8 cellular contexts compared by ENCODE assay signal in genomic region chr9:136787690-136788400, GRCh38. TPM values are rescaled to one million over a fixed set of nuclear protein-coding genes. Genes with fewer than 3 reads are reported as not detected.
DNase-seq lines count a peak whose midpoint lies in the region; ATAC-seq, FAIRE-seq and TF ChIP-seq lines count a peak whose summit lies in the region.

No MANE protein-coding gene starts in this region.

- DNase-seq in GM12891 (ENCODE audit: insufficient read length, low spot score) = no peak
- peak; percentile 80 for DNase-seq in NCI-H345 (lab: John Stamatoyannopoulos, UW)
- peak; percentile 67 to 72 for DNase-seq in activated CD4-positive, alpha-beta T cell treated with anti-CD3 and anti-CD28 coated beads for 4 hours
- no peak for DNase-seq in coronary artery (ENCODE audit: low spot score)
- DNase-seq in mesenchymal stem cell = peak; percentile 73
- peak; percentile 48 for DNase-seq in stimulated activated CD8-positive, alpha-beta memory T cell treated with anti-CD3 and anti-CD28 coated beads, Interleukin-4, amount 100 ng/mL, for 24 hours (ENCODE audit: low read depth)

- H3K4me2 ChIP-seq in mesenchymal stem cell (ENCODE audit: low read length, poor library complexity, severe bottlenecking) = peak overlapping the region; percentile 28

- H3K4ac ChIP-seq in mesenchymal stem cell (ENCODE audit: low read depth in 1 of 2, low read length in 2 of 2) = no peak overlapping the region

- H4K8ac ChIP-seq in mesenchymal stem cell (ENCODE audit: low read length) = no peak overlapping the region

- FAIRE-seq in GM12891 (lab: Jason Lieb, UNC) = peak; percentile 85

- no peak overlapping the region for H2BK12ac ChIP-seq in mesenchymal stem cell (ENCODE audit: low read length in 2 of 2)

- no peak for ATAC-seq in HG03108 (IDR thresholded peaks at IDR 0.05; ENCODE audit: unreplicated experiment)

- H3K27ac ChIP-seq in 22Rv1 (peak overlapping the region; percentile 100), coronary artery (no peak overlapping the region), mesenchymal stem cell (ENCODE audit: low read length, poor library complexity, severe bottlenecking) (no peak overlapping the region)

- TF ChIP-seq CTCF in 22Rv1 (IDR thresholded peaks at IDR 0.05) = peak; percentile 88
- TF ChIP-seq CTCF in coronary artery (IDR thresholded peaks at IDR 0.05) = peak; percentile 76

- H3K23ac ChIP-seq in mesenchymal stem cell (ENCODE audit: low read length in 2 of 2) = no peak overlapping the region

- H3K9me3 ChIP-seq in mesenchymal stem cell (ENCODE audit: control insufficient read depth, low read length) = no peaks in the 10 kb centered on the region

- peaks cover 7 to 10% of the 10 kb centered on the region in 2 experiments for H3K27me3 ChIP-seq in mesenchymal stem cell (ENCODE audit: control insufficient read depth in 1 of 2, insufficient read depth in 1 of 2, low read length in 2 of 2)

- peak overlapping the region; percentile 89 for H2BK15ac ChIP-seq in mesenchymal stem cell (ENCODE audit: low read depth, poor library complexity, severe bottlenecking)

- no peak for TF ChIP-seq POLR2A in GM12891 (IDR thresholded peaks at IDR 0.05; ENCODE audit: low read depth, low read length)

- H3K79me1 ChIP-seq in mesenchymal stem cell (replicated peaks; ENCODE audit: low read length, poor library complexity, severe bottlenecking) = peaks cover 14% of the 10 kb centered on the region

- H2BK120ac ChIP-seq in mesenchymal stem cell (ENCODE audit: low read depth, low read length) = no peak overlapping the region

- H3K18ac ChIP-seq in mesenchymal stem cell (ENCODE audit: low read depth in 1 of 2, low read length in 2 of 2) = no peak overlapping the region

- H3K4me3 ChIP-seq in coronary artery = no peak overlapping the region
- H3K4me3 ChIP-seq in mesenchymal stem cell (ENCODE audit: insufficient read depth in 1 of 2, low read depth in 1 of 2, low read length in 2 of 2) = no peak overlapping the region

- peaks cover 12% of the 10 kb centered on the region for H3K4me1 ChIP-seq in mesenchymal stem cell (ENCODE audit: control insufficient read depth, insufficient read depth, low read depth, low read length)

- no peak overlapping the region for H3K14ac ChIP-seq in mesenchymal stem cell (ENCODE audit: low read length in 2 of 2)

- H3K36me3 ChIP-seq in mesenchymal stem cell (ENCODE audit: control insufficient read depth in 1 of 2, insufficient read depth in 2 of 2, low read depth in 1 of 2, low read length in 2 of 2) = peaks cover under 1 to 9% of the 10 kb centered on the region in 2 experiments

- no peak overlapping the region for H4K91ac ChIP-seq in mesenchymal stem cell (ENCODE audit: low read length)

- peak overlapping the region; percentile 38 for H3K9ac ChIP-seq in mesenchymal stem cell (ENCODE audit: low read length)

- 23% methylated on average over 20 of the region's 21 CpGs for WGBS in mesenchymal stem cell

- H2AK5ac ChIP-seq in mesenchymal stem cell (ENCODE audit: low read length, severe bottlenecking) = no peak overlapping the region

- no peak overlapping the region for H2BK5ac ChIP-seq in mesenchymal stem cell (ENCODE audit: low read depth, low read length, poor library complexity, severe bottlenecking)

- no peak overlapping the region for H2AFZ ChIP-seq in mesenchymal stem cell (ENCODE audit: low read depth, low read length)

TF ChIP-seq in GM12891, 5 proteins besides CTCF, POLR2A, EP300 and RAD21:
- TF ChIP-seq TAF1 (IDR thresholded peaks at IDR 0.05; ENCODE audit: low read depth, low read length) (no peak), POU2F2 (IDR thresholded peaks at IDR 0.05; ENCODE audit: low read depth, low read length) (peak; percentile 23; the same call in 1 of the 2 replicates)

RNA-seq across cellular contexts. Expression of gene TMEM141, which starts 3.3 kb away (rescaled TPM):
- 29.8 TPM for polyA plus RNA-seq in GM12891 (2012; ENCODE audit: low read depth, missing spikeins)
- polyA plus RNA-seq in mesenchymal stem cell (2013, experiment 1 of 2) = 58.1 TPM
- 53.8 TPM for polyA plus RNA-seq in mesenchymal stem cell (2013, experiment 2 of 2)

RNA-seq across cellular contexts. Expression of gene CCDC183, which starts 8.3 kb away (rescaled TPM):
- 0.39 TPM for polyA plus RNA-seq in GM12891 (2012; ENCODE audit: low read depth, missing spikeins)
- 3.2 TPM for polyA plus RNA-seq in mesenchymal stem cell (2013, experiment 1 of 2)
- 2.7 TPM for polyA plus RNA-seq in mesenchymal stem cell (2013, experiment 2 of 2)

RNA-seq across cellular contexts. Expression of gene RABL6, which starts 19.9 kb away (rescaled TPM):
- polyA plus RNA-seq in GM12891 (2012; ENCODE audit: low read depth, missing spikeins) = 61.1 TPM
- 74.0 TPM for polyA plus RNA-seq in mesenchymal stem cell (2013, experiment 1 of 2)
- polyA plus RNA-seq in mesenchymal stem cell (2013, experiment 2 of 2) = 70.6 TPM

RNA-seq across cellular contexts. Expression of gene LCN15, which starts 23.5 kb away (rescaled TPM):
- polyA plus RNA-seq in GM12891 (2012; ENCODE audit: low read depth, missing spikeins) = not detected
- polyA plus RNA-seq in mesenchymal stem cell (2013, experiment 1 of 2) = not detected
- not detected for polyA plus RNA-seq in mesenchymal stem cell (2013, experiment 2 of 2)

RNA-seq across cellular contexts. Expression of gene LCN8, which starts 29.8 kb away (rescaled TPM):
- not detected for polyA plus RNA-seq in GM12891 (2012; ENCODE audit: low read depth, missing spikeins)
- polyA plus RNA-seq in mesenchymal stem cell (2013, experiment 1 of 2) = not detected
- polyA plus RNA-seq in mesenchymal stem cell (2013, experiment 2 of 2) = not detected

Comparison
In these comparisons a context has a peak if more than half of its experiments do, and no peak if none do; other contexts are left out.
1. DNase-seq: peak in NCI-H345 (single experiment), activated CD4-positive, alpha-beta T cell treated with anti-CD3 and anti-CD28 coated beads for 4 hours (2 of 2), mesenchymal stem cell (single experiment) and stimulated activated CD8-positive, alpha-beta memory T cell treated with anti-CD3 and anti-CD28 coated beads, Interleukin-4, amount 100 ng/mL, for 24 hours (single experiment); none in GM12891 (single experiment) and coronary artery (single experiment).